11 cellular contexts compared by ENCODE assay signal in genomic region chr11:75150879-75151278, GRCh38. TPM values are rescaled to one million over a fixed set of nuclear protein-coding genes. Genes with fewer than 3 reads are reported as not detected.
DNase-seq lines count a peak whose midpoint lies in the region; ATAC-seq, FAIRE-seq and TF ChIP-seq lines count a peak whose summit lies in the region.
"Had no signal": no experiment of that assay in that cellular context is flagged by ENCODE, and none has a peak within 500 bp of the region (broad histone marks: within the 10 kb centered on the region; RNA-seq: fewer than 3 reads in every experiment).

TSS of gene SLCO2B1 (plus strand) at chr11:75151107. CDS start at chr11:75151382, 275 bp downstream.

- WGBS in hepatocyte (ENCODE audit: low lambda C conversion rate, missing lambda C conversion rate) = 51% methylated on average over 4 of the region's 4 CpGs
- WGBS in pancreas, 2 donors = 24 to 34% methylated on average over 4 of the region's 4 CpGs
- WGBS in upper lobe of left lung, 2 donors = 22 to 53% methylated on average over 2 to 3 of the region's 4 CpGs

- H3K4me3 ChIP-seq in colonic mucosa (peak within 1 kb of the TSS; percentile 27), hepatocyte (peak within 1 kb of the TSS; percentile 1), pancreas (peak within 1 kb of the TSS in 3 of 4 donors; percentile 1 to 40 (median 15)), upper lobe of left lung (peak within 1 kb of the TSS; percentile 13 to 47 (median 38)), neural progenitor cell (no peak within 1 kb of the TSS)

- peaks cover 22% of the 10 kb centered on the region for H3K4me1 ChIP-seq in colonic mucosa
- H3K4me1 ChIP-seq in hepatocyte (ENCODE audit: insufficient read depth) = peaks cover 55% of the 10 kb centered on the region
- H3K4me1 ChIP-seq in pancreas = peaks cover 7 to 23% (median 22%) of the 10 kb centered on the region in 3 donors
- peaks cover 19 to 51% (median 27%) of the 10 kb centered on the region in 4 donors for H3K4me1 ChIP-seq in upper lobe of left lung
- H3K4me1 ChIP-seq in neural progenitor cell = no peaks in the 10 kb centered on the region

- no peak within 1 kb of the TSS for H2AFZ ChIP-seq in hepatocyte
- H2AFZ ChIP-seq in neural progenitor cell (replicated peaks) = no peak within 1 kb of the TSS

- H3K36me3 ChIP-seq in colonic mucosa = no peaks in the 10 kb centered on the region
- no peaks in the 10 kb centered on the region for H3K36me3 ChIP-seq in hepatocyte (replicated peaks; ENCODE audit: insufficient read depth, low read depth)
- no peaks in the 10 kb centered on the region for H3K36me3 ChIP-seq in pancreas
- H3K36me3 ChIP-seq in upper lobe of left lung = no peaks in the 10 kb centered on the region
- no peaks in the 10 kb centered on the region for H3K36me3 ChIP-seq in neural progenitor cell

- H3K27ac ChIP-seq in colonic mucosa (peak within 1 kb of the TSS; percentile 83), hepatocyte (peak within 1 kb of the TSS; percentile 88), pancreas (peak within 1 kb of the TSS; percentile 62 to 82 (median 76)), upper lobe of left lung (peak within 1 kb of the TSS; percentile 22 to 79 (median 74)), neural progenitor cell (no peak within 1 kb of the TSS)
- H3K27ac ChIP-seq: KMS-11 had no signal

- FAIRE-seq in pancreas (lab: Jason Lieb, UNC) = no peak

- H3K9me3 ChIP-seq in colonic mucosa = no peaks in the 10 kb centered on the region
- H3K9me3 ChIP-seq in hepatocyte (ENCODE audit: low read depth) = no peaks in the 10 kb centered on the region
- H3K9me3 ChIP-seq in pancreas = no peaks in the 10 kb centered on the region
- H3K9me3 ChIP-seq in upper lobe of left lung = no peaks in the 10 kb centered on the region
- no peaks in the 10 kb centered on the region for H3K9me3 ChIP-seq in neural progenitor cell (ENCODE audit: low read depth)

- no peak within 1 kb of the TSS for H3K4me3 Mint-ChIP-seq in neural progenitor cell

- ATAC-seq in pancreas = peak; percentile 39 to 53 (median 42)
- ATAC-seq in upper lobe of left lung (ENCODE audit: low FRiP score in 2 of 2) = peak in 1 of 2 donors; percentile 55

- H3K27ac Mint-ChIP-seq in neural progenitor cell = no peak within 1 kb of the TSS

- no peaks in the 10 kb centered on the region for H4K20me1 ChIP-seq in hepatocyte (ENCODE audit: insufficient read depth, poor library complexity, severe bottlenecking)
- no peaks in the 10 kb centered on the region for H4K20me1 ChIP-seq in neural progenitor cell (ENCODE audit: low read depth)

- DNase-seq in colonic mucosa (peak; percentile 75), hepatocyte (ENCODE audit: low spot score) (peak; percentile 58), pancreas (peak in 1 of 6 donors; percentile 33), upper lobe of left lung (no peak), DMS79 (lab: John Stamatoyannopoulos, UW) (no peak), COLO668 (lab: John Stamatoyannopoulos, UW; ENCODE audit: unreplicated experiment) (no peak), NCI-H524 treated with DMSO at 0.1 percent for 48 hours (lab: John Stamatoyannopoulos, UW) (no peak), neural progenitor cell (ENCODE audit: low spot score) (no peak)
- DNase-seq: activated naive CD4-positive, alpha-beta T cell treated with anti-CD3 and anti-CD28 coated beads, Interleukin-2, amount 50 U/mL, for 16 hours had no signal

- peaks cover 16% of the 10 kb centered on the region for H3K4me1 Mint-ChIP-seq in neural progenitor cell

- H3K4me2 ChIP-seq in hepatocyte (peak within 1 kb of the TSS; percentile 74), neural progenitor cell (no peak within 1 kb of the TSS)
- H3K4me2 ChIP-seq: KMS-11 had no signal

- TF ChIP-seq EP300 in upper lobe of left lung (IDR thresholded peaks at IDR 0.05) = no peak

- TF ChIP-seq CTCF in colonic mucosa (IDR thresholded peaks at IDR 0.05) = no peak
- no peak for TF ChIP-seq CTCF in hepatocyte (IDR thresholded peaks at IDR 0.05; ENCODE audit: poor library complexity)
- no peak for TF ChIP-seq CTCF in pancreas (IDR thresholded peaks at IDR 0.05)
- TF ChIP-seq CTCF in upper lobe of left lung (IDR thresholded peaks at IDR 0.05) = no peak
- TF ChIP-seq CTCF in neural progenitor cell (IDR thresholded peaks at IDR 0.05) = no peak

- H3F3A ChIP-seq in neural progenitor cell (ENCODE audit: low read depth) = no peaks in the 10 kb centered on the region

- peak in 1 of 4 donors; percentile 75 for TF ChIP-seq POLR2A in upper lobe of left lung (IDR thresholded peaks at IDR 0.05)

- H3K36me3 Mint-ChIP-seq in neural progenitor cell = no peaks in the 10 kb centered on the region

- H3K27me3 ChIP-seq in colonic mucosa = no peaks in the 10 kb centered on the region
- no peaks in the 10 kb centered on the region for H3K27me3 ChIP-seq in hepatocyte
- H3K27me3 ChIP-seq in pancreas = no peaks in the 10 kb centered on the region
- no peaks in the 10 kb centered on the region for H3K27me3 ChIP-seq in upper lobe of left lung
- H3K27me3 ChIP-seq in neural progenitor cell = no peaks in the 10 kb centered on the region

- H3K79me2 ChIP-seq in hepatocyte (peaks cover 14% of the 10 kb centered on the region), neural progenitor cell (ENCODE audit: low read depth) (no peaks in the 10 kb centered on the region)

- intact Hi-C loops in colonic mucosa (cut with DNase I) (no loop called here), pancreas (cut with DNase I) (no loop called here)

- no peaks in the 10 kb centered on the region for H3K9me3 Mint-ChIP-seq in neural progenitor cell

- peaks cover 7% of the 10 kb centered on the region for H3K27me3 Mint-ChIP-seq in neural progenitor cell (ENCODE audit: insufficient read depth, low read depth)

- H3K9me2 ChIP-seq in hepatocyte (replicated peaks; ENCODE audit: insufficient read depth) = no peaks in the 10 kb centered on the region

- H3K9ac ChIP-seq in colonic mucosa (ENCODE audit: low read depth in 2 of 2, low read length in 2 of 2) = peak within 1 kb of the TSS; percentile 48 to 72
- H3K9ac ChIP-seq in neural progenitor cell = no peak within 1 kb of the TSS
- H3K9ac ChIP-seq: KMS-11 had no signal

RNA-seq across cellular contexts. Expression of gene SLCO2B1, which starts in this region (rescaled TPM):
- total RNA-seq in colonic mucosa = 10 to 100 TPM; 37.6 to 50.3 TPM
- total RNA-seq in hepatocyte = 52.2 and 79.2 TPM in 2 replicates
- 43.4 and 51.6 TPM in 2 replicates for polyA plus RNA-seq in hepatocyte
- total RNA-seq in pancreas = 10 to 100 TPM; 10.3 to 71.4 (median 31.5) TPM
- 1 to 10 TPM; 3.6 to 9.7 TPM for polyA plus RNA-seq in pancreas
- total RNA-seq in upper lobe of left lung = 100 to 1,000 TPM in 4 of 6 donors, 10 to 100 TPM in 2; 86.2 to 366 (median 193) TPM
- 0.07 and 0.12 TPM in 2 replicates for total RNA-seq in neural progenitor cell (ENCODE audit: low replicate concordance)
- total RNA-seq: mononuclear cell had no signal

Comparison
In these comparisons a context has a peak if more than half of its experiments do, and no peak if none do; other contexts are left out.
1. RNA of gene SLCO2B1 (total RNA-seq): 86.2 to 366 TPM in upper lobe of left lung, 52.2 to 79.2 TPM in hepatocyte, 37.6 to 50.3 TPM in colonic mucosa and 10.3 to 71.4 TPM in pancreas; 0.07 to 0.12 TPM in neural progenitor cell; every median in the first group is over 10 times any median in the second.
2. DNase-seq: peak in colonic mucosa (single experiment) and hepatocyte (single experiment); none in upper lobe of left lung (0 of 2), DMS79 (single experiment), COLO668 (single experiment), NCI-H524 treated with DMSO at 0.1 percent for 48 hours (single experiment) and neural progenitor cell (single experiment).